Comparison of ENCODE assay signal across 8 cellular contexts in genomic region chr20:44650777-44651493, GRCh38. TPM values are rescaled to one million over a fixed set of nuclear protein-coding genes. Genes with fewer than 3 reads are reported as not detected.
A peak's percentile ranks its signal among the peaks of the same experiment; 100 is the strongest.
DNase-seq lines count a peak whose midpoint lies in the region; ATAC-seq and TF ChIP-seq lines count a peak whose summit lies in the region.

No MANE protein-coding gene starts in this region.

- no peaks in the 10 kb centered on the region for H3K36me3 ChIP-seq in iPS-18a (ENCODE audit: control insufficient read depth, low read depth, low read length)

- TF ChIP-seq CTCF in AG04450 (IDR thresholded peaks at IDR 0.05; ENCODE audit: low read depth, low read length) = no peak
- TF ChIP-seq CTCF in LNCaP clone FGC (IDR thresholded peaks at IDR 0.05; ENCODE audit: control insufficient read depth, extremely low read depth, insufficient read depth) = no peak

- CTCF ChIA-PET in AG04450 (lab: Charles Lee) = interaction anchor here (1.1 to 2.8 kb wide), 3 partner anchors 34 to 82 kb away, joined by 3 to 8 read pairs (median 4); no protein-coding TSS in a partner anchor

- H3K27me3 Mint-ChIP-seq in activated naive CD4-positive, alpha-beta T cell treated with anti-CD3 and anti-CD28 coated beads, Interleukin-2, amount 50 U/mL, for 24 hours = no peaks in the 10 kb centered on the region

- H3K4me3 ChIP-seq in AG04450 (ENCODE audit: low read depth, low read length) (peak overlapping the region; percentile 57), LNCaP clone FGC (ENCODE audit: low read depth, low read length) (peak overlapping the region; percentile 72), iPS-18a (ENCODE audit: low read length) (peak overlapping the region; percentile 79)

- H3K9me3 Mint-ChIP-seq in activated naive CD4-positive, alpha-beta T cell treated with anti-CD3 and anti-CD28 coated beads, Interleukin-2, amount 50 U/mL, for 24 hours = no peaks in the 10 kb centered on the region

- peaks cover 4% of the 10 kb centered on the region for H3K36me3 Mint-ChIP-seq in activated naive CD4-positive, alpha-beta T cell treated with anti-CD3 and anti-CD28 coated beads, Interleukin-2, amount 50 U/mL, for 24 hours

- peaks cover 66% of the 10 kb centered on the region for H3K4me1 Mint-ChIP-seq in activated naive CD4-positive, alpha-beta T cell treated with anti-CD3 and anti-CD28 coated beads, Interleukin-2, amount 50 U/mL, for 24 hours

- H3K4me1 ChIP-seq in iPS-18a (ENCODE audit: control insufficient read depth, low read depth, low read length) = peaks cover 14% of the 10 kb centered on the region

- no peak for ATAC-seq in HG03342 (IDR thresholded peaks at IDR 0.05; ENCODE audit: unreplicated experiment)
- no peak for ATAC-seq in HG02884 (IDR thresholded peaks at IDR 0.05; ENCODE audit: unreplicated experiment)

- peak overlapping the region; percentile 28 for H3K9ac ChIP-seq in iPS-18a (ENCODE audit: low read length)

- H3K27ac ChIP-seq in AG04450 (ENCODE audit: low read depth, low read length) (no peak overlapping the region), iPS-18a (ENCODE audit: low read length) (no peak overlapping the region)

- DNase-seq in AG04450 (ENCODE audit: low read depth, low spot score) (no peak), LNCaP clone FGC (ENCODE audit: low read depth) (no peak), DMS 273 (lab: John Stamatoyannopoulos, UW; ENCODE audit: unreplicated experiment) (no peak)
- peak; percentile 51 for DNase-seq in stimulated activated CD4-positive, alpha-beta T cell treated with anti-CD3 and anti-CD28 coated beads, Interleukin-4, amount 100 ng/mL, for 1 hour

- H3K27me3 ChIP-seq in AG04450 (ENCODE audit: control insufficient read depth, insufficient read depth, low read length) = peaks cover 26% of the 10 kb centered on the region
- peaks cover 27% of the 10 kb centered on the region for H3K27me3 ChIP-seq in iPS-18a (ENCODE audit: control insufficient read depth, insufficient read depth, low read length)

- peak overlapping the region; percentile 89 for H3K4me3 Mint-ChIP-seq in activated naive CD4-positive, alpha-beta T cell treated with anti-CD3 and anti-CD28 coated beads, Interleukin-2, amount 50 U/mL, for 24 hours

- H3K27ac Mint-ChIP-seq in activated naive CD4-positive, alpha-beta T cell treated with anti-CD3 and anti-CD28 coated beads, Interleukin-2, amount 50 U/mL, for 24 hours = peak overlapping the region; percentile 84

- H3K9me3 ChIP-seq in AG04450 (ENCODE audit: control insufficient read depth, insufficient read depth, low read length) (no peaks in the 10 kb centered on the region; the same call in none of the 2 replicates), iPS-18a (ENCODE audit: control insufficient read depth, low read depth, low read length) (no peaks in the 10 kb centered on the region)

- POLR2A ChIA-PET in AG04450 (lab: Yijun Ruan, JAX) = no interaction called here

RNA-seq across cellular contexts. Expression of gene ADA, which starts 0.6 kb away (rescaled TPM):
- 12.5 and 12.6 TPM in 2 replicates for polyA plus RNA-seq in AG04450 (2011; rRNA removed)
- polyA minus RNA-seq in AG04450 (2011; rRNA and poly(A)+ RNA removed) = 9.6 and 14.4 TPM in 2 replicates
